Comparison of ENCODE assay signal across 24 cellular contexts in the genomic region with DNA sequence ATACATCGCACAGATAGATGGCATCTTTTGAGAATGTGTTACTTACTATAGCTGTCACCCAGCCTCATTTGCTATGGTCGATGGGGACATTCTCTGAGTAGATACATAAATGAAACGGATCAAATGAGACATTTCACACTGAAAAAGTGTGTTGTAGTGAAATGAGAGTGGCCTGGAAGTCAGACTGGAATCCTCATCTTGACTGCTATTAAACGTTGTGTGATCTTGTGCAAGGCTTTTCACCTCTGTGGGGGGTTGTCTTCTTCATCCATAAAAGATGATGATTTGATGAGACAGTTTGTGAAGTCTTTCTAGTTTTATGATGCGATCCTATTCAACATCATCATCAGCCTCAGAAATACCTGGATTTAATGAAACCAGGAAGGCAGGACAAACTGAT.
DNase-seq lines count a peak whose midpoint lies in the region; ATAC-seq, FAIRE-seq and TF ChIP-seq lines count a peak whose summit lies in the region.
"Had no signal": no experiment of that assay in that cellular context is flagged by ENCODE, and none has a peak within 500 bp of the region (broad histone marks: within the 10 kb centered on the region; RNA-seq: fewer than 3 reads in every experiment).

No MANE protein-coding gene starts in this region.

- TF ChIP-seq POLR2A in K562 (conservative IDR thresholded peaks at IDR 0.05), result no peak

- no peak for TF ChIP-seq EP300 in K562 (IDR thresholded peaks at IDR 0.05; ENCODE audit: low read length)
- TF ChIP-seq EP300 in neural cell (conservative IDR thresholded peaks at IDR 0.05; ENCODE audit: poor library complexity, severe bottlenecking), result peak; percentile 95

- H3K9ac ChIP-seq in K562 (ENCODE audit: insufficient read depth in 1 of 2, low read depth in 2 of 2, low read length in 2 of 2) (no peak overlapping the region), neural cell (ENCODE audit: low read length) (peak overlapping the region; percentile 38)
- H3K9ac ChIP-seq: BLaER1 had no signal

- intact Hi-C loops in K562 (cut with micrococcal nuclease), result no loop called here

- H3K4me2 ChIP-seq in K562 (ENCODE audit: insufficient read depth, low read length), result no peak overlapping the region
- no peak overlapping the region for H3K4me2 ChIP-seq in neural cell (ENCODE audit: low read length)
- H3K4me2 ChIP-seq: BLaER1 had no signal

- no peaks in the 10 kb centered on the region for H3K4me1 ChIP-seq in K562 (replicated peaks in 1 of 2; ENCODE audit: control insufficient read depth in 2 of 2, insufficient read depth in 2 of 2, low read length in 2 of 2)
- H3K4me1 ChIP-seq: BE2C, BLaER1 had no signal

- TF ChIP-seq CTCF in K562 (IDR thresholded peaks at IDR 0.05 in 2 of 3, conservative IDR thresholded peaks at IDR 0.05 in 1 of 3; ENCODE audit: insufficient read depth in 2 of 3, low read depth in 1 of 3, low read length in 3 of 3) (no peak), neural cell (IDR thresholded peaks at IDR 0.05; ENCODE audit: poor library complexity, severe bottlenecking) (no peak)

- CTCF ChIA-PET in K562 (lab: Yijun Ruan, JAX; ENCODE audit: low intra/inter-chr PET ratio), result no interaction called here

- BruUV-seq in K562 (replicated peaks; lab: Mats Ljungman, UMichigan), result no TSS peak

- POLR2A ChIA-PET in K562 (lab: Yijun Ruan, JAX), result interaction anchor here (0.6 kb wide), 1 partner anchor 918 kb away, joined by 3 read pairs; no protein-coding TSS in a partner anchor

- ATAC-seq in K562 (no peak), GM21717 (IDR thresholded peaks at IDR 0.05; ENCODE audit: unreplicated experiment) (no peak), GM18873 (IDR thresholded peaks at IDR 0.05; ENCODE audit: low FRiP score, unreplicated experiment) (no peak), HG02623 (IDR thresholded peaks at IDR 0.05; ENCODE audit: unreplicated experiment) (no peak)
- ATAC-seq: GM12878 had no signal

- H3F3A ChIP-seq in neural cell (ENCODE audit: insufficient read depth, low read length, poor library complexity, severe bottlenecking), result peaks cover 4% of the 10 kb centered on the region

- in situ Hi-C loops in K562 (cut with MboI), result no loop called here

- DNase-seq in K562 (ENCODE audit: extremely low read depth in 1 of 4, low spot score in 3 of 4), result no peak
- DNase-seq: 8988T; ACHN; BE2C; C1 segment of cervical spinal cord; CD4-positive, alpha-beta memory T cell; CD4-positive, CD25-positive, alpha-beta regulatory T cell; CD8-positive, alpha-beta memory T cell; COR-L47; DMS 273 treated with DMSO at 0.1 percent for 48 hours; DMS153; DMS53; DMS79; DND-41; EL; GDM1 had no signal

- 0% methylated on average over 5 of the region's 5 CpGs for WGBS in K562 (ENCODE audit: insufficient coverage, low coverage, missing lambda C conversion rate)

- H3K79me2 ChIP-seq in K562 (ENCODE audit: control insufficient read depth, insufficient read depth, low read length) (no peaks in the 10 kb centered on the region), neural cell (replicated peaks; ENCODE audit: insufficient read depth, low read length) (no peaks in the 10 kb centered on the region)

- no peak for TF ChIP-seq RAD21 in K562 (CRISPR knock-in tag; conservative IDR thresholded peaks at IDR 0.05 in 1 of 2, IDR thresholded peaks at IDR 0.05 in 1 of 2)
- peak; percentile 23 for TF ChIP-seq RAD21 in neural cell (conservative IDR thresholded peaks at IDR 0.05)

- H3K9me3 ChIP-seq in K562 (replicated peaks; ENCODE audit: control insufficient read depth, insufficient read depth, low read depth, low read length) (no peaks in the 10 kb centered on the region), neural cell (ENCODE audit: low read length) (no peaks in the 10 kb centered on the region)
- H3K9me3 ChIP-seq: BE2C, BLaER1 had no signal

- H3K27me3 ChIP-seq in K562 (ENCODE audit: control insufficient read depth in 2 of 2, insufficient read depth in 2 of 2, low read length in 2 of 2) (no peaks in the 10 kb centered on the region; a peak in 2 of 5 replicates), neural cell (ENCODE audit: insufficient read depth, low read depth, low read length) (no peaks in the 10 kb centered on the region)
- H3K27me3 ChIP-seq: BE2C, BLaER1 had no signal

- FAIRE-seq in K562 (lab: Jason Lieb, UNC), result peak; percentile 52
- FAIRE-seq: A204.1, GM12878, GM19239 had no signal

- no peaks in the 10 kb centered on the region for H4K20me1 ChIP-seq in K562 (replicated peaks; ENCODE audit: control insufficient read depth, insufficient read depth, low read length)
- no peaks in the 10 kb centered on the region for H4K20me1 ChIP-seq in neural cell (ENCODE audit: insufficient read depth)
- H4K20me1 ChIP-seq: BLaER1 had no signal

- no peak overlapping the region for H3K4me3 ChIP-seq in K562
- H3K4me3 ChIP-seq in neural cell (ENCODE audit: low read length), result peak overlapping the region; percentile 5
- H3K4me3 ChIP-seq: BLaER1, GM12878 had no signal

- H3K27ac ChIP-seq in K562 (ENCODE audit: extremely low read depth, low read depth, low read length) (no peak overlapping the region), neural cell (ENCODE audit: low read length) (peak overlapping the region; percentile 74)
- H3K27ac ChIP-seq: BLaER1 had no signal

- no peaks in the 10 kb centered on the region for H3K9me1 ChIP-seq in K562 (ENCODE audit: control insufficient read depth, insufficient read depth, low read length)

- no peaks in the 10 kb centered on the region for H3K9me2 ChIP-seq in neural cell (ENCODE audit: insufficient read depth, low read length)

- no peaks in the 10 kb centered on the region for H3K36me3 ChIP-seq in K562 (ENCODE audit: control insufficient read depth, insufficient read depth, low read length)
- no peaks in the 10 kb centered on the region for H3K36me3 ChIP-seq in neural cell (ENCODE audit: insufficient read depth, low read length)
- H3K36me3 ChIP-seq: BE2C, BLaER1 had no signal

- H2AFZ ChIP-seq in K562 (ENCODE audit: low read depth, low read length) (no peak overlapping the region), neural cell (ENCODE audit: low read depth, low read length) (no peak overlapping the region)

TF ChIP-seq in K562, 482 proteins besides CTCF, POLR2A, EP300 and RAD21 (continues in another document):
- TF ChIP-seq YY1 (IDR thresholded peaks at IDR 0.05; ENCODE audit: borderline replicate concordance in 1 of 3, control insufficient read depth in 1 of 3, extremely low read depth in 1 of 3, insufficient read depth in 3 of 3, insufficient read length in 1 of 3, insufficient replicate concordance in 2 of 3, low read depth in 1 of 3, low read length in 2 of 3) (no peak), NONO (IDR thresholded peaks at IDR 0.05; ENCODE audit: low read depth in 2 of 2, low read length in 1 of 2) (no peak)

TF ChIP-seq in neural cell, 6 proteins besides CTCF, POLR2A, EP300 and RAD21:
- TF ChIP-seq MXI1 (conservative IDR thresholded peaks at IDR 0.05; ENCODE audit: poor library complexity, severe bottlenecking) (no peak), EZH2 (IDR thresholded peaks at IDR 0.05; ENCODE audit: borderline replicate concordance, insufficient read depth, low read length, poor library complexity, severe bottlenecking) (no peak), POLR2AphosphoS5 (IDR thresholded peaks at IDR 0.05) (peak; percentile 75), TAF1 (IDR thresholded peaks at IDR 0.05; ENCODE audit: low read depth) (no peak), SMC3 (conservative IDR thresholded peaks at IDR 0.05; ENCODE audit: poor library complexity) (peak; percentile 24)
- TF ChIP-seq, protein P1, sequence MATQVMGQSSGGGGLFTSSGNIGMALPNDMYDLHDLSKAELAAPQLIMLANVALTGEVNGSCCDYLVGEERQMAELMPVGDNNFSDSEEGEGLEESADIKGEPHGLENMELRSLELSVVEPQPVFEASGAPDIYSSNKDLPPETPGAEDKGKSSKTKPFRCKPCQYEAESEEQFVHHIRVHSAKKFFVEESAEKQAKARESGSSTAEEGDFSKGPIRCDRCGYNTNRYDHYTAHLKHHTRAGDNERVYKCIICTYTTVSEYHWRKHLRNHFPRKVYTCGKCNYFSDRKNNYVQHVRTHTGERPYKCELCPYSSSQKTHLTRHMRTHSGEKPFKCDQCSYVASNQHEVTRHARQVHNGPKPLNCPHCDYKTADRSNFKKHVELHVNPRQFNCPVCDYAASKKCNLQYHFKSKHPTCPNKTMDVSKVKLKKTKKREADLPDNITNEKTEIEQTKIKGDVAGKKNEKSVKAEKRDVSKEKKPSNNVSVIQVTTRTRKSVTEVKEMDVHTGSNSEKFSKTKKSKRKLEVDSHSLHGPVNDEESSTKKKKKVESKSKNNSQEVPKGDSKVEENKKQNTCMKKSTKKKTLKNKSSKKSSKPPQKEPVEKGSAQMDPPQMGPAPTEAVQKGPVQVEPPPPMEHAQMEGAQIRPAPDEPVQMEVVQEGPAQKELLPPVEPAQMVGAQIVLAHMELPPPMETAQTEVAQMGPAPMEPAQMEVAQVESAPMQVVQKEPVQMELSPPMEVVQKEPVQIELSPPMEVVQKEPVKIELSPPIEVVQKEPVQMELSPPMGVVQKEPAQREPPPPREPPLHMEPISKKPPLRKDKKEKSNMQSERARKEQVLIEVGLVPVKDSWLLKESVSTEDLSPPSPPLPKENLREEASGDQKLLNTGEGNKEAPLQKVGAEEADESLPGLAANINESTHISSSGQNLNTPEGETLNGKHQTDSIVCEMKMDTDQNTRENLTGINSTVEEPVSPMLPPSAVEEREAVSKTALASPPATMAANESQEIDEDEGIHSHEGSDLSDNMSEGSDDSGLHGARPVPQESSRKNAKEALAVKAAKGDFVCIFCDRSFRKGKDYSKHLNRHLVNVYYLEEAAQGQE (IDR thresholded peaks at IDR 0.05; ENCODE audit: borderline replicate concordance), result peak; percentile 86
TF ChIP-seq in neural cell: peak in this region for 3.
